Comparison of ENCODE assay signal across 7 cellular contexts in genomic region chr11:110000045-110000502, GRCh38.
DNase-seq lines count a peak whose midpoint lies in the region; ATAC-seq and TF ChIP-seq lines count a peak whose summit lies in the region.

No MANE protein-coding gene starts in this region.

- peak; percentile 97 for ATAC-seq in GM18519 (IDR thresholded peaks at IDR 0.05; ENCODE audit: low FRiP score, unreplicated experiment)
- peak; percentile 95 for ATAC-seq in HG02588 (IDR thresholded peaks at IDR 0.05; ENCODE audit: unreplicated experiment)

- DNase-seq in NB4 (ENCODE audit: low read depth) (peak; percentile 11), fibroblast of pulmonary artery (ENCODE audit: low read depth) (peak; percentile 91), thyroid gland (peak; percentile 12 to 13), AML-193 (lab: John Stamatoyannopoulos, UW) (no peak), coronary artery (ENCODE audit: low spot score) (no peak)

- H3K4me3 ChIP-seq in NB4 (ENCODE audit: low read depth, low read length): no peak overlapping the region
- no peak overlapping the region for H3K4me3 ChIP-seq in fibroblast of pulmonary artery (replicated peaks; ENCODE audit: low read depth, low read length)
- H3K4me3 ChIP-seq in thyroid gland (replicated peaks in 1 of 3): no peak overlapping the region
- no peak overlapping the region for H3K4me3 ChIP-seq in coronary artery

- H3K27ac ChIP-seq in thyroid gland (no peak overlapping the region), coronary artery (no peak overlapping the region)

- intact Hi-C loops in thyroid gland (cut with DNase I): no loop called here

- peaks cover 0 to 4% of the 10 kb centered on the region in 2 donors for H3K4me1 ChIP-seq in thyroid gland

- H3K27me3 ChIP-seq in thyroid gland: no peaks in the 10 kb centered on the region

- TF ChIP-seq POLR2A in NB4 (IDR thresholded peaks at IDR 0.05; ENCODE audit: extremely low read depth, insufficient read length) (no peak), thyroid gland (IDR thresholded peaks at IDR 0.05) (no peak)

- 35 to 38% methylated on average over 6 of the region's 6 CpGs for WGBS in thyroid gland, 2 donors

- H3K9me3 ChIP-seq in thyroid gland: no peaks in the 10 kb centered on the region

- TF ChIP-seq CTCF in NB4 (IDR thresholded peaks at IDR 0.05; ENCODE audit: low read depth, low read length) (no peak), fibroblast of pulmonary artery (IDR thresholded peaks at IDR 0.05; ENCODE audit: low read length, missing control alignments) (no peak), thyroid gland (IDR thresholded peaks at IDR 0.05) (no peak), coronary artery (IDR thresholded peaks at IDR 0.05) (no peak)

- H3K36me3 ChIP-seq in thyroid gland: no peaks in the 10 kb centered on the region

Comparison
In these comparisons a context has a peak if more than half of its experiments do, and no peak if none do; other contexts are left out.
1. DNase-seq: peak in NB4 (single experiment), fibroblast of pulmonary artery (single experiment) and thyroid gland (2 of 2); none in AML-193 (0 of 2) and coronary artery (single experiment).